In genomic region chr11:131235328-131236298, GRCh38 we compare ENCODE assay signal across 24 cellular contexts.
"Had no signal": no experiment of that assay in that cellular context is flagged by ENCODE, and none has a peak within 500 bp of the region (broad histone marks: within the 10 kb centered on the region; RNA-seq: fewer than 3 reads in every experiment).

No MANE protein-coding gene starts in this region.

- H2AFZ ChIP-seq: parathyroid adenoma had no signal

- DNase-seq: activated CD4-positive, alpha-beta T cell treated with anti-CD3 and anti-CD28 coated beads for 4 hours; activated CD4-positive, alpha-beta T cell treated with anti-CD3 and anti-CD28 coated beads, Interleukin-2, amount 50 U/mL, for 4 hours; activated CD8-positive, alpha-beta memory T cell treated with anti-CD3 and anti-CD28 coated beads for 24 hours; activated effector memory CD4-positive, alpha-beta T cell treated with anti-CD3 and anti-CD28 coated beads, Interleukin-2, amount 50 U/mL, for 16 hours; activated naive CD4-positive, alpha-beta T cell treated with anti-CD3 and anti-CD28 coated beads for 36 hours; activated naive CD8-positive, alpha-beta T cell treated with anti-CD3 and anti-CD28 coated beads, Interleukin-2, amount 10 ng/mL, durations not matched to agents 7 days and 5 days; brain microvascular endothelial cell; effector memory CD8-positive, alpha-beta T cell; heart left ventricle; hypothalamus; left ventricle myocardium inferior; mucosa of descending colon; nephron progenitor cell; psoas muscle; stimulated activated CD4-positive, alpha-beta T cell treated with anti-CD3 and anti-CD28 coated beads, Interleukin-15, amount 100 ng/mL, for 24 hours; stimulated activated CD4-positive, alpha-beta T cell treated with anti-CD3 and anti-CD28 coated beads, Interleukin-2, amount 100 ng/mL, for 24 hours; stimulated activated naive CD4-positive, alpha-beta T cell treated with Interleukin-2 at 50 U/mL for 16 hours; T-cell had no signal

- ATAC-seq: effector memory CD8-positive, alpha-beta T cell; gastroesophageal sphincter; heart left ventricle; mucosa of descending colon; psoas muscle; T-cell had no signal

- H3K27me3 Mint-ChIP-seq: activated naive CD8-positive, alpha-beta T cell treated with anti-CD3 and anti-CD28 coated beads, Interleukin-2, amount 10 ng/mL, durations not matched to agents 7 days and 5 days; effector memory CD8-positive, alpha-beta T cell had no signal

- H3K9me3 ChIP-seq: gastroesophageal sphincter, heart left ventricle, left ventricle myocardium inferior, mucosa of descending colon, psoas muscle, right atrium auricular region, tibial nerve had no signal

- H3K27me3 ChIP-seq: brain microvascular endothelial cell, gastroesophageal sphincter, right atrium auricular region, tibial nerve had no signal

- H3K4me3 ChIP-seq: coronary artery, gastroesophageal sphincter, heart left ventricle, left ventricle myocardium inferior, lung, mucosa of descending colon, psoas muscle, right atrium auricular region, tibial nerve had no signal

- H3K36me3 Mint-ChIP-seq: activated naive CD8-positive, alpha-beta T cell treated with anti-CD3 and anti-CD28 coated beads, Interleukin-2, amount 10 ng/mL, durations not matched to agents 7 days and 5 days; T-cell had no signal

- H3K9ac ChIP-seq: parathyroid adenoma had no signal

- H3K79me2 ChIP-seq: parathyroid adenoma had no signal

- H3K36me3 ChIP-seq: brain microvascular endothelial cell, gastroesophageal sphincter, heart left ventricle, left ventricle myocardium inferior, right atrium auricular region, tibial nerve had no signal

- H3K4me3 Mint-ChIP-seq: activated naive CD4-positive, alpha-beta T cell treated with anti-CD3 and anti-CD28 coated beads for 36 hours; activated naive CD8-positive, alpha-beta T cell treated with anti-CD3 and anti-CD28 coated beads, Interleukin-2, amount 10 ng/mL, durations not matched to agents 7 days and 5 days; effector memory CD8-positive, alpha-beta T cell; nephron progenitor cell; T-cell had no signal

- H3K4me1 Mint-ChIP-seq: activated naive CD8-positive, alpha-beta T cell treated with anti-CD3 and anti-CD28 coated beads, Interleukin-2, amount 10 ng/mL, durations not matched to agents 7 days and 5 days; T-cell had no signal

- H3K9me3 Mint-ChIP-seq: activated naive CD4-positive, alpha-beta T cell treated with anti-CD3 and anti-CD28 coated beads for 36 hours; activated naive CD8-positive, alpha-beta T cell treated with anti-CD3 and anti-CD28 coated beads, Interleukin-2, amount 10 ng/mL, durations not matched to agents 7 days and 5 days; nephron progenitor cell had no signal

- H3K27ac ChIP-seq: brain microvascular endothelial cell, coronary artery, gastroesophageal sphincter, heart left ventricle, left ventricle myocardium inferior, parathyroid adenoma, psoas muscle, right atrium auricular region, tibial nerve had no signal

- H3K27ac Mint-ChIP-seq: activated naive CD4-positive, alpha-beta T cell treated with anti-CD3 and anti-CD28 coated beads for 36 hours; activated naive CD8-positive, alpha-beta T cell treated with anti-CD3 and anti-CD28 coated beads, Interleukin-2, amount 10 ng/mL, durations not matched to agents 7 days and 5 days; effector memory CD8-positive, alpha-beta T cell; nephron progenitor cell; T-cell had no signal
